10 cellular contexts compared by ENCODE assay signal in the genomic region with DNA sequence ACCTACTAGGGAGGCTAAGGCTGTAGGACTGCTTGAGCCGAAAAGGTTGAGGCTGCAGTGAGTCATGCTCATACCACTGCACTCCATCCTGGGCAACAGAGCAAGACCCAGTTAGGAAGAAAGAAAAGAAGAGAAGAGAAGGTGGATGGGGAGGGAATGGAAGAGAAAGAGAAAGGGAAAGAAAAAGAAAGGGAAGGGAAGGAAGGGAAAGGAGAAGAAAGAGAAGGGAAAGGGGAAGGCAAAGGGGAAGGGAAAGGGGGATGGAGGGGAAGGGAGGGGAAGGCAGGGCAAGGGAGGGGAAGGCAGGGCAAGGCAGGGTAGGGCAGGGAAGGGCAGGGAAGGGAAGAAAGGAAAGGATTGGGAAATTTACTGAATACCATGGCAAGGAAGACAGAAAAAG.
"Had no signal": no experiment of that assay in that cellular context is flagged by ENCODE, and none has a peak within 500 bp of the region (broad histone marks: within the 10 kb centered on the region; RNA-seq: fewer than 3 reads in every experiment).

No MANE protein-coding gene starts in this region.

- ATAC-seq: K562 had no signal

- H3K4me3 ChIP-seq: GM23248, K562 had no signal

- H3K9ac ChIP-seq: GM23248 had no signal

- H3K27ac ChIP-seq: GM23248, HL-60 had no signal

- H2AFZ ChIP-seq: GM23248 had no signal

- FAIRE-seq: H1, H54, K562 had no signal

- DNase-seq: GM23248, H9, HCEC 1CT, HFFc6, IMR-90, KG1 had no signal
